In the genomic region with DNA sequence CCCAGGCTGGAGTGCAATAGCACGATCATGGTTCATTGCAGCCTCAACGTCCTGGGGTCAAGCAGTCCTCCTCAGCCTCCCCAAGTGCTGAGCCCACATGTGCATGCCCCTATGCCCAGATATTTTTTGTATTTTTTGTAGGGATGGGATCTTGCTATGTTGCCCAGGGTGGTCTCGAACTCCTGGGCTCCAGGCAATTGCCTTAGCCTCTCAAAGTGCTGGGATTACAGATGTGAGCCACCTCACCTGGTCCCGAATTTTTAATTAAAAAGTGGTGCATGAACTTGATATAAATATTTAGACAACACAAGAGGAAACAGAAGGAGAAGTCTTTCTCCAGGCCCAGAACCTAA, we compare ENCODE assay signal across 17 cellular contexts. TPM values are rescaled to one million over a fixed set of nuclear protein-coding genes. Genes with fewer than 3 reads are reported as not detected.
DNase-seq lines count a peak whose midpoint lies in the region; ATAC-seq, FAIRE-seq and TF ChIP-seq lines count a peak whose summit lies in the region.
"Had no signal": no experiment of that assay in that cellular context is flagged by ENCODE, and none has a peak within 500 bp of the region (broad histone marks: within the 10 kb centered on the region; RNA-seq: fewer than 3 reads in every experiment).

No MANE protein-coding gene starts in this region.

- H3K27me3 ChIP-seq in K562 (ENCODE audit: control insufficient read depth in 2 of 2, insufficient read depth in 2 of 2, low read length in 2 of 2), result no peaks in the 10 kb centered on the region
- H3K27me3 ChIP-seq in CD8-positive, alpha-beta memory T cell (ENCODE audit: insufficient read depth, low read length, poor library complexity, severe bottlenecking), result no peaks in the 10 kb centered on the region
- H3K27me3 ChIP-seq: MG63, tibial nerve had no signal

- H3K4me3 Mint-ChIP-seq in HFFc6 (peak overlapping the region; percentile 60), mesothelial cell of epicardium (no peak overlapping the region)
- H3K4me3 Mint-ChIP-seq in CD8-positive, alpha-beta memory T cell, result no peak overlapping the region
- no peak overlapping the region for H3K4me3 Mint-ChIP-seq in activated T-helper 2 cell treated with anti-CD3 and anti-CD28 coated beads, Interferon-gamma antibody, Interleukin-2, Interleukin-4, amounts not matched to agents 10 μg/mL and 5 μg/mL and 100 μg/mL, durations not matched to agents 14 hours and 24 hours and 36 hours (ENCODE audit: low read depth)
- H3K4me3 Mint-ChIP-seq: activated CD4-positive, alpha-beta T cell treated with anti-CD3 and anti-CD28 coated beads, Interleukin-2, amount 10 ng/mL, durations not matched to agents 24 days and 14 days; activated T-helper 17 cell treated with anti-CD3 and anti-CD28 coated beads, Interleukin-2, amount 50 U/mL, for 72 hours had no signal

- no peak for FAIRE-seq in K562 (lab: Jason Lieb, UNC)

- no peak overlapping the region for H3K4me2 ChIP-seq in K562 (ENCODE audit: insufficient read depth, low read length)

- H3K9me3 Mint-ChIP-seq in HFFc6 (no peaks in the 10 kb centered on the region), mesothelial cell of epicardium (peaks cover 5% of the 10 kb centered on the region)
- no peaks in the 10 kb centered on the region for H3K9me3 Mint-ChIP-seq in CD8-positive, alpha-beta memory T cell
- H3K9me3 Mint-ChIP-seq in activated T-helper 2 cell treated with anti-CD3 and anti-CD28 coated beads, Interferon-gamma antibody, Interleukin-2, Interleukin-4, amounts not matched to agents 10 μg/mL and 5 μg/mL and 100 μg/mL, durations not matched to agents 14 hours and 24 hours and 36 hours, result no peaks in the 10 kb centered on the region
- H3K9me3 Mint-ChIP-seq: activated CD4-positive, alpha-beta T cell treated with anti-CD3 and anti-CD28 coated beads, Interleukin-2, amount 10 ng/mL, durations not matched to agents 24 days and 14 days; activated naive CD8-positive, alpha-beta T cell treated with anti-CD3 and anti-CD28 coated beads, Interleukin-2, amount 10 ng/mL, durations not matched to agents 7 days and 5 days; activated T-helper 17 cell treated with anti-CD3 and anti-CD28 coated beads, Interleukin-2, amount 50 U/mL, for 72 hours had no signal

- no peak for TF ChIP-seq EP300 in K562 (IDR thresholded peaks at IDR 0.05; ENCODE audit: low read length)

- CTCF ChIA-PET in K562 (lab: Yijun Ruan, JAX; ENCODE audit: low intra/inter-chr PET ratio), result interaction anchor here (0.5 to 2.1 kb wide), 5 partner anchors 318 to 595 kb away, joined by 3 to 12 read pairs (median 6); no protein-coding TSS in a partner anchor
- CTCF ChIA-PET in CD8-positive, alpha-beta memory T cell (lab: Charles Lee), result no interaction called here

- 2% methylated on average over 4 of the region's 4 CpGs for WGBS in K562 (ENCODE audit: insufficient coverage, low coverage, missing lambda C conversion rate)

- H3K27ac ChIP-seq in K562 (ENCODE audit: extremely low read depth, low read depth, low read length) (no peak overlapping the region), temporal lobe (ENCODE audit: low read depth, low read length) (peak overlapping the region; percentile 22)
- no peak overlapping the region for H3K27ac ChIP-seq in CD8-positive, alpha-beta memory T cell (ENCODE audit: low read depth, low read length)
- H3K27ac ChIP-seq: coronary artery, lower lobe of right lung had no signal

- no peak for TF ChIP-seq POLR2A in K562 (conservative IDR thresholded peaks at IDR 0.05)

- H4K20me1 ChIP-seq in K562 (replicated peaks; ENCODE audit: control insufficient read depth, insufficient read depth, low read length), result no peaks in the 10 kb centered on the region

- H3K9me3 ChIP-seq in K562 (replicated peaks; ENCODE audit: control insufficient read depth, insufficient read depth, low read depth, low read length), result no peaks in the 10 kb centered on the region
- H3K9me3 ChIP-seq in CD8-positive, alpha-beta memory T cell (ENCODE audit: low read length), result no peaks in the 10 kb centered on the region
- H3K9me3 ChIP-seq: HAP-1, lower lobe of right lung, MG63, tibial nerve had no signal

- no peaks in the 10 kb centered on the region for H3K36me3 ChIP-seq in K562 (ENCODE audit: control insufficient read depth, insufficient read depth, low read length)
- no peaks in the 10 kb centered on the region for H3K36me3 ChIP-seq in CD8-positive, alpha-beta memory T cell (ENCODE audit: insufficient read depth, low read length)
- H3K36me3 ChIP-seq: HAP-1, lower lobe of right lung, MG63, tibial nerve had no signal

- no peaks in the 10 kb centered on the region for H3K9me1 ChIP-seq in K562 (ENCODE audit: control insufficient read depth, insufficient read depth, low read length)

- H2AFZ ChIP-seq in K562 (ENCODE audit: low read depth, low read length), result no peak overlapping the region

- no TSS peak for BruUV-seq in K562 (replicated peaks; lab: Mats Ljungman, UMichigan)

- TF ChIP-seq CTCF in HFFc6 (IDR thresholded peaks at IDR 0.05) (no peak), K562 (IDR thresholded peaks at IDR 0.05 in 2 of 3, conservative IDR thresholded peaks at IDR 0.05 in 1 of 3; ENCODE audit: insufficient read depth in 2 of 3, low read depth in 1 of 3, low read length in 3 of 3) (no peak), mesothelial cell of epicardium (IDR thresholded peaks at IDR 0.05; ENCODE audit: unreplicated experiment) (no peak)

- DNase-seq in HFFc6 (no peak), K562 (ENCODE audit: extremely low read depth in 1 of 4, low spot score in 3 of 4) (no peak), mesothelial cell of epicardium (ENCODE audit: low spot score in 2 of 2, unreplicated experiment in 2 of 2) (no peak), EL (no peak), NCI-H1694 treated with DMSO at 0.1 percent for 48 hours (lab: John Stamatoyannopoulos, UW) (no peak)
- no peak for DNase-seq in CD8-positive, alpha-beta memory T cell
- no peak for DNase-seq in activated T-helper 2 cell treated with anti-CD3 and anti-CD28 coated beads, Interferon-gamma antibody, Interleukin-2, Interleukin-4, amounts not matched to agents 10 μg/mL and 5 μg/mL and 100 μg/mL, durations not matched to agents 14 hours and 24 hours and 36 hours (ENCODE audit: low spot score)

- H3K4me1 Mint-ChIP-seq in HFFc6 (ENCODE audit: low read depth), result peaks cover 22% of the 10 kb centered on the region
- H3K4me1 Mint-ChIP-seq in mesothelial cell of epicardium, result peaks cover 7% of the 10 kb centered on the region
- peaks cover 10 to 14% (median 10%) of the 10 kb centered on the region in 3 donors for H3K4me1 Mint-ChIP-seq in CD8-positive, alpha-beta memory T cell
- peaks cover 10% of the 10 kb centered on the region for H3K4me1 Mint-ChIP-seq in activated T-helper 2 cell treated with anti-CD3 and anti-CD28 coated beads, Interferon-gamma antibody, Interleukin-2, Interleukin-4, amounts not matched to agents 10 μg/mL and 5 μg/mL and 100 μg/mL, durations not matched to agents 14 hours and 24 hours and 36 hours (ENCODE audit: low read depth)

- no peaks in the 10 kb centered on the region; the same call in 1 of the 2 replicates for H3K27me3 Mint-ChIP-seq in HFFc6 (ENCODE audit: insufficient read depth)
- no peaks in the 10 kb centered on the region for H3K27me3 Mint-ChIP-seq in mesothelial cell of epicardium (ENCODE audit: low read depth)
- H3K27me3 Mint-ChIP-seq in CD8-positive, alpha-beta memory T cell, result peaks cover 0 to 1% of the 10 kb centered on the region in 2 donors
- peaks cover 3% of the 10 kb centered on the region for H3K27me3 Mint-ChIP-seq in activated T-helper 2 cell treated with anti-CD3 and anti-CD28 coated beads, Interferon-gamma antibody, Interleukin-2, Interleukin-4, amounts not matched to agents 10 μg/mL and 5 μg/mL and 100 μg/mL, durations not matched to agents 14 hours and 24 hours and 36 hours (ENCODE audit: low read depth)
- H3K27me3 Mint-ChIP-seq: brain had no signal

- no peaks in the 10 kb centered on the region for H3K79me2 ChIP-seq in K562 (ENCODE audit: control insufficient read depth, insufficient read depth, low read length)

- intact Hi-C loops in K562 (cut with micrococcal nuclease), result loop anchor here (2.0 kb wide), 3 partner anchors 14 to 318 kb away; partner anchors contain the start of gene SPATA2
- intact Hi-C loops in activated T-helper 2 cell treated with anti-CD3 and anti-CD28 coated beads, Interferon-gamma antibody, Interleukin-2, Interleukin-4, amounts not matched to agents 10 μg/mL and 5 μg/mL and 100 μg/mL, durations not matched to agents 14 hours and 24 hours and 36 hours (cut with micrococcal nuclease), result loop anchor here (5.0 to 10.0 kb wide), 2 partner anchors 317 to 604 kb away; no protein-coding TSS in a partner anchor

- TF ChIP-seq RAD21 in K562 (CRISPR knock-in tag; conservative IDR thresholded peaks at IDR 0.05 in 1 of 2, IDR thresholded peaks at IDR 0.05 in 1 of 2), result no peak

- POLR2A ChIA-PET in K562 (lab: Yijun Ruan, JAX), result no interaction called here
- POLR2A ChIA-PET in CD8-positive, alpha-beta memory T cell (lab: Charles Lee), result no interaction called here

- H3K27ac Mint-ChIP-seq in HFFc6 (peak overlapping the region; percentile 68; the same call in 1 of the 2 replicates), mesothelial cell of epicardium (peak overlapping the region; percentile 87)
- H3K27ac Mint-ChIP-seq in CD8-positive, alpha-beta memory T cell, result peak overlapping the region in 1 of 8 donors; percentile 74
- no peak overlapping the region for H3K27ac Mint-ChIP-seq in activated T-helper 2 cell treated with anti-CD3 and anti-CD28 coated beads, Interferon-gamma antibody, Interleukin-2, Interleukin-4, amounts not matched to agents 10 μg/mL and 5 μg/mL and 100 μg/mL, durations not matched to agents 14 hours and 24 hours and 36 hours
- H3K27ac Mint-ChIP-seq: activated naive CD8-positive, alpha-beta T cell treated with anti-CD3 and anti-CD28 coated beads, Interleukin-2, amount 10 ng/mL, durations not matched to agents 7 days and 5 days had no signal

- H3K4me3 ChIP-seq in K562, result no peak overlapping the region
- no peak overlapping the region for H3K4me3 ChIP-seq in CD8-positive, alpha-beta memory T cell (ENCODE audit: low read length)
- H3K4me3 ChIP-seq: coronary artery, HAP-1, lower lobe of right lung, MG63, tibial nerve had no signal

- H3K4me1 ChIP-seq in K562 (replicated peaks in 1 of 2; ENCODE audit: control insufficient read depth in 2 of 2, insufficient read depth in 2 of 2, low read length in 2 of 2), result no peaks in the 10 kb centered on the region; a peak in 2 of 5 replicates
- H3K4me1 ChIP-seq in CD8-positive, alpha-beta memory T cell (ENCODE audit: insufficient read depth, low read length), result no peaks in the 10 kb centered on the region

- in situ Hi-C loops in K562 (cut with MboI), result no loop called here

- H3K9ac ChIP-seq in K562 (ENCODE audit: insufficient read depth in 1 of 2, low read depth in 2 of 2, low read length in 2 of 2), result no peak overlapping the region

- H3K36me3 Mint-ChIP-seq in HFFc6 (ENCODE audit: low read depth), result no peaks in the 10 kb centered on the region; the same call in 1 of the 2 replicates
- H3K36me3 Mint-ChIP-seq in mesothelial cell of epicardium, result no peaks in the 10 kb centered on the region
- no peaks in the 10 kb centered on the region for H3K36me3 Mint-ChIP-seq in CD8-positive, alpha-beta memory T cell
- H3K36me3 Mint-ChIP-seq in activated T-helper 2 cell treated with anti-CD3 and anti-CD28 coated beads, Interferon-gamma antibody, Interleukin-2, Interleukin-4, amounts not matched to agents 10 μg/mL and 5 μg/mL and 100 μg/mL, durations not matched to agents 14 hours and 24 hours and 36 hours (ENCODE audit: low read depth), result no peaks in the 10 kb centered on the region
- H3K36me3 Mint-ChIP-seq: activated naive CD8-positive, alpha-beta T cell treated with anti-CD3 and anti-CD28 coated beads, Interleukin-2, amount 10 ng/mL, durations not matched to agents 7 days and 5 days; brain had no signal

- ATAC-seq in K562, result no peak

RNA-seq across cellular contexts. Expression of gene RNF114, which starts 7.1 kb away (rescaled TPM):
- total RNA-seq in HFFc6 (2021; fragmentation: NEBNext Ultra II Directional; extraction: Animal tissue kit (Norgen Biotek cat#: 25700)), result 10 to 100 TPM; 51.6 to 61.0 (median 56.1) TPM
- total RNA-seq in K562 (2011; cell fraction: chromatin; rRNA removed; ENCODE audit: low replicate concordance), result 128 TPM in 2 replicates
- total RNA-seq in K562 (2011; cell fraction: nucleolus; rRNA removed), result 83.2 and 92.9 TPM in 2 replicates
- 138 and 187 TPM in 2 replicates for total RNA-seq in K562 (2011; cell fraction: nucleoplasm; rRNA removed)
- total RNA-seq in K562 (2014; rRNA removed) (53.5 and 82.2 TPM in 2 replicates), K562 (2014; rRNA removed; fragmentation: Illumina TruSeq; extraction: Trizol) (62.6 and 66.5 TPM in 2 replicates), K562 (2015; rRNA removed; fragmentation: Illumina TruSeq; extraction: Trizol) (54.5 and 57.2 TPM in 2 replicates), K562 (2021) (89.1 and 90.3 TPM in 2 replicates), mesothelial cell of epicardium (54.2 to 57.1 TPM (median 54.5 TPM) in 3 replicates), temporal lobe (25.6 TPM)
- polyA plus RNA-seq in K562 (2011; rRNA removed) (102 and 111 TPM in 2 replicates), K562 (2014; fragmentation: Illumina TruSeq; extraction: Trizol) (75.8 and 81.2 TPM in 2 replicates), K562 (2014; fragmentation: Nextera tagmentation; extraction: Ambion mirVana) (10 to 100 TPM; 38.6 to 64.5 TPM), K562 (2014; rRNA removed) (55.9 and 76.9 TPM in 2 replicates)
- polyA plus RNA-seq in K562 (2011; cell fraction: cytosol; rRNA removed), result 130 and 133 TPM in 2 replicates
- polyA plus RNA-seq in K562 (2011; cell fraction: nucleus; rRNA removed), result 116 and 131 TPM in 2 replicates
- 78.1 and 81.2 TPM in 2 replicates for polyA plus RNA-seq in K562 (2012)
- 63.1 and 64.7 TPM in 2 replicates for polyA minus RNA-seq in K562 (2011; rRNA and poly(A)+ RNA removed)
- 44.9 and 69.4 TPM in 2 replicates for polyA minus RNA-seq in K562 (2011; cell fraction: cytosol; rRNA and poly(A)+ RNA removed)
- polyA minus RNA-seq in K562 (2011; cell fraction: nucleus; rRNA and poly(A)+ RNA removed), result 42.4 and 53.6 TPM in 2 replicates
- 10 to 100 TPM; 64.0 to 67.1 TPM for total RNA-seq in CD8-positive, alpha-beta memory T cell
- 112 TPM for polyA plus RNA-seq in CD8-positive, alpha-beta memory T cell
- total RNA-seq in activated T-helper 2 cell treated with anti-CD3 and anti-CD28 coated beads, Interferon-gamma antibody, Interleukin-2, Interleukin-4, amounts not matched to agents 10 μg/mL and 5 μg/mL and 100 μg/mL, durations not matched to agents 14 hours and 24 hours and 36 hours, result 64.0 and 67.6 TPM in 2 replicates

RNA-seq across cellular contexts. Expression of gene SPATA2, which starts 13.8 kb away (rescaled TPM):
- total RNA-seq in HFFc6 (2021; fragmentation: NEBNext Ultra II Directional; extraction: Animal tissue kit (Norgen Biotek cat#: 25700)), result 1 to 10 TPM; 6.9 to 8.0 (median 7.2) TPM
- 8.9 and 19.4 TPM in 2 replicates for total RNA-seq in K562 (2011; cell fraction: chromatin; rRNA removed; ENCODE audit: low replicate concordance)
- 11.3 and 13.7 TPM in 2 replicates for total RNA-seq in K562 (2011; cell fraction: nucleolus; rRNA removed)
- 8.9 and 10.6 TPM in 2 replicates for total RNA-seq in K562 (2011; cell fraction: nucleoplasm; rRNA removed)
- total RNA-seq in K562 (2014; rRNA removed) (2.6 and 2.7 TPM in 2 replicates), K562 (2014; rRNA removed; fragmentation: Illumina TruSeq; extraction: Trizol) (2.2 and 2.5 TPM in 2 replicates), K562 (2015; rRNA removed; fragmentation: Illumina TruSeq; extraction: Trizol) (2.6 and 2.7 TPM in 2 replicates), K562 (2021) (8.0 and 8.2 TPM in 2 replicates), mesothelial cell of epicardium (8.0 to 8.8 TPM (median 8.1 TPM) in 3 replicates), temporal lobe (4.2 TPM)
- polyA plus RNA-seq in K562 (2011; rRNA removed) (3.8 and 7.3 TPM in 2 replicates), K562 (2014; fragmentation: Illumina TruSeq; extraction: Trizol) (5.0 and 6.7 TPM in 2 replicates), K562 (2014; fragmentation: Nextera tagmentation; extraction: Ambion mirVana) (under 1 TPM; 0.46 to 0.59 TPM), K562 (2014; rRNA removed) (3.2 and 4.0 TPM in 2 replicates)
- polyA plus RNA-seq in K562 (2011; cell fraction: cytosol; rRNA removed), result 5.4 and 6.6 TPM in 2 replicates
- polyA plus RNA-seq in K562 (2011; cell fraction: nucleus; rRNA removed), result 6.0 and 6.9 TPM in 2 replicates
- polyA plus RNA-seq in K562 (2012), result 4.3 and 4.6 TPM in 2 replicates
- 3.8 and 4.3 TPM in 2 replicates for polyA minus RNA-seq in K562 (2011; rRNA and poly(A)+ RNA removed)
- 3.8 and 4.3 TPM in 2 replicates for polyA minus RNA-seq in K562 (2011; cell fraction: cytosol; rRNA and poly(A)+ RNA removed)
- polyA minus RNA-seq in K562 (2011; cell fraction: nucleus; rRNA and poly(A)+ RNA removed), result 3.0 and 3.8 TPM in 2 replicates
- 10 to 100 TPM; 15.0 to 16.0 TPM for total RNA-seq in CD8-positive, alpha-beta memory T cell
- 5.3 TPM for polyA plus RNA-seq in CD8-positive, alpha-beta memory T cell
- total RNA-seq in activated T-helper 2 cell treated with anti-CD3 and anti-CD28 coated beads, Interferon-gamma antibody, Interleukin-2, Interleukin-4, amounts not matched to agents 10 μg/mL and 5 μg/mL and 100 μg/mL, durations not matched to agents 14 hours and 24 hours and 36 hours, result 8.3 and 8.5 TPM in 2 replicates

RNA-seq across cellular contexts. Expression of gene SNAI1, which starts 53.7 kb away (rescaled TPM):
- 1 to 10 TPM; 4.7 to 6.8 (median 5.2) TPM for total RNA-seq in HFFc6 (2021; fragmentation: NEBNext Ultra II Directional; extraction: Animal tissue kit (Norgen Biotek cat#: 25700))
- 4.4 and 12.8 TPM in 2 replicates for total RNA-seq in K562 (2011; cell fraction: chromatin; rRNA removed; ENCODE audit: low replicate concordance)
- 12.4 and 15.3 TPM in 2 replicates for total RNA-seq in K562 (2011; cell fraction: nucleolus; rRNA removed)
- total RNA-seq in K562 (2011; cell fraction: nucleoplasm; rRNA removed), result 9.8 and 10.2 TPM in 2 replicates
- total RNA-seq in K562 (2014; rRNA removed), result 1.7 and 7.3 TPM in 2 replicates
- 1.1 and 2.0 TPM in 2 replicates for total RNA-seq in K562 (2014; rRNA removed; fragmentation: Illumina TruSeq; extraction: Trizol)
- total RNA-seq in K562 (2015; rRNA removed; fragmentation: Illumina TruSeq; extraction: Trizol), result 2.4 TPM in 2 replicates
- total RNA-seq in K562 (2021), result 10.7 and 13.4 TPM in 2 replicates
- polyA plus RNA-seq in K562 (2011; rRNA removed), result 1.6 and 7.1 TPM in 2 replicates
- 2.3 and 3.2 TPM in 2 replicates for polyA plus RNA-seq in K562 (2011; cell fraction: cytosol; rRNA removed)
- polyA plus RNA-seq in K562 (2011; cell fraction: nucleus; rRNA removed), result 10.9 and 15.0 TPM in 2 replicates
- 9.7 and 21.7 TPM in 2 replicates for polyA plus RNA-seq in K562 (2012)
- 11.6 and 12.3 TPM in 2 replicates for polyA plus RNA-seq in K562 (2014; fragmentation: Illumina TruSeq; extraction: Trizol)
- under 1 TPM; 0.32 to 0.80 TPM for polyA plus RNA-seq in K562 (2014; fragmentation: Nextera tagmentation; extraction: Ambion mirVana)
- polyA plus RNA-seq in K562 (2014; rRNA removed), result 3.1 and 6.4 TPM in 2 replicates
- 1.2 and 1.4 TPM in 2 replicates for polyA minus RNA-seq in K562 (2011; rRNA and poly(A)+ RNA removed)
- polyA minus RNA-seq in K562 (2011; cell fraction: cytosol; rRNA and poly(A)+ RNA removed), result 3.7 and 4.9 TPM in 2 replicates
- 6.7 and 14.1 TPM in 2 replicates for polyA minus RNA-seq in K562 (2011; cell fraction: nucleus; rRNA and poly(A)+ RNA removed)
- 8.5 to 9.7 TPM (median 8.9 TPM) in 3 replicates for total RNA-seq in mesothelial cell of epicardium
- total RNA-seq in temporal lobe, result not detected
- under 1 TPM; 0.42 to 0.49 TPM for total RNA-seq in CD8-positive, alpha-beta memory T cell
- polyA plus RNA-seq in CD8-positive, alpha-beta memory T cell, result 0.60 TPM
- total RNA-seq in activated T-helper 2 cell treated with anti-CD3 and anti-CD28 coated beads, Interferon-gamma antibody, Interleukin-2, Interleukin-4, amounts not matched to agents 10 μg/mL and 5 μg/mL and 100 μg/mL, durations not matched to agents 14 hours and 24 hours and 36 hours, result 1.3 and 1.6 TPM in 2 replicates
